In genomic region chr12:4150355-4150754, GRCh38 we compare ENCODE assay signal across 7 cellular contexts.
A peak's percentile ranks its signal among the peaks of the same experiment; 100 is the strongest.
DNase-seq lines count a peak whose midpoint lies in the region; ATAC-seq and TF ChIP-seq lines count a peak whose summit lies in the region.
"Not testable (repeated sequence)": the region's sequence is repeated elsewhere in the genome, so short reads cannot be mapped to it uniquely, and the experiment has no call there.

No MANE protein-coding gene starts in this region.

- DNase-seq in GM12865 (ENCODE audit: low read depth), result peak; percentile 47
- DNase-seq in T-helper 17 cell; activated CD4-positive, alpha-beta memory T cell treated with anti-CD3 and anti-CD28 coated beads, Interleukin-2, amount 10 ng/mL, durations not matched to agents 7 days and 5 days; activated naive CD8-positive, alpha-beta T cell treated with anti-CD3 and anti-CD28 coated beads, Interleukin-2, amount 50 U/mL, for 24 hours; natural killer cell treated with Interleukin-12 subunit alpha and Interleukin-12 subunit beta and Interleukin-15 and Interleukin-18, amount 100 ng/mL, for 72 hours (ENCODE audit: low spot score); stimulated activated naive B cell treated with anti-CD40 and anti-IgM and Interleukin-4, amounts not matched to agents 10 μg/mL and 1 μg/mL and 100 μg/mL, for 72 hours: not testable (repeated sequence)

- H3K4me1 Mint-ChIP-seq in T-helper 17 cell, result peaks cover 61% of the 10 kb centered on the region
- peaks cover 93% of the 10 kb centered on the region for H3K4me1 Mint-ChIP-seq in activated CD4-positive, alpha-beta memory T cell treated with anti-CD3 and anti-CD28 coated beads, Interleukin-2, amount 10 ng/mL, durations not matched to agents 7 days and 5 days
- peaks cover 68% of the 10 kb centered on the region for H3K4me1 Mint-ChIP-seq in activated T-helper 17 cell treated with anti-CD3 and anti-CD28 coated beads, Interleukin-2, amount 50 U/mL, for 72 hours
- H3K4me1 Mint-ChIP-seq in activated naive CD8-positive, alpha-beta T cell treated with anti-CD3 and anti-CD28 coated beads, Interleukin-2, amount 50 U/mL, for 24 hours, result peaks cover 91% of the 10 kb centered on the region
- H3K4me1 Mint-ChIP-seq in natural killer cell treated with Interleukin-12 subunit alpha and Interleukin-12 subunit beta and Interleukin-15 and Interleukin-18, amount 100 ng/mL, for 72 hours (ENCODE audit: low read depth in 2 of 2), result peaks cover 85 to 94% of the 10 kb centered on the region in 2 donors
- peaks cover 77 to 93% of the 10 kb centered on the region in 2 donors for H3K4me1 Mint-ChIP-seq in stimulated activated naive B cell treated with anti-CD40 and anti-IgM and Interleukin-4, amounts not matched to agents 10 μg/mL and 1 μg/mL and 100 μg/mL, for 72 hours

- H3K4me3 Mint-ChIP-seq in T-helper 17 cell; activated CD4-positive, alpha-beta memory T cell treated with anti-CD3 and anti-CD28 coated beads, Interleukin-2, amount 10 ng/mL, durations not matched to agents 7 days and 5 days; activated T-helper 17 cell treated with anti-CD3 and anti-CD28 coated beads, Interleukin-2, amount 50 U/mL, for 72 hours; activated naive CD8-positive, alpha-beta T cell treated with anti-CD3 and anti-CD28 coated beads, Interleukin-2, amount 50 U/mL, for 24 hours: not testable (repeated sequence)
- H3K4me3 Mint-ChIP-seq in natural killer cell treated with Interleukin-12 subunit alpha and Interleukin-12 subunit beta and Interleukin-15 and Interleukin-18, amount 100 ng/mL, for 72 hours, result peak overlapping the region; percentile 47
- peak overlapping the region in 1 of 2 donors; percentile 21 for H3K4me3 Mint-ChIP-seq in stimulated activated naive B cell treated with anti-CD40 and anti-IgM and Interleukin-4, amounts not matched to agents 10 μg/mL and 1 μg/mL and 100 μg/mL, for 72 hours

- H3K27ac Mint-ChIP-seq in T-helper 17 cell, result peak overlapping the region; percentile 53
- peak overlapping the region; percentile 11 for H3K27ac Mint-ChIP-seq in activated CD4-positive, alpha-beta memory T cell treated with anti-CD3 and anti-CD28 coated beads, Interleukin-2, amount 10 ng/mL, durations not matched to agents 7 days and 5 days
- H3K27ac Mint-ChIP-seq in activated T-helper 17 cell treated with anti-CD3 and anti-CD28 coated beads, Interleukin-2, amount 50 U/mL, for 72 hours, result peak overlapping the region; percentile 52
- H3K27ac Mint-ChIP-seq in activated naive CD8-positive, alpha-beta T cell treated with anti-CD3 and anti-CD28 coated beads, Interleukin-2, amount 50 U/mL, for 24 hours, result peak overlapping the region; percentile 66
- H3K27ac Mint-ChIP-seq in natural killer cell treated with Interleukin-12 subunit alpha and Interleukin-12 subunit beta and Interleukin-15 and Interleukin-18, amount 100 ng/mL, for 72 hours, result peak overlapping the region; percentile 99
- H3K27ac Mint-ChIP-seq in stimulated activated naive B cell treated with anti-CD40 and anti-IgM and Interleukin-4, amounts not matched to agents 10 μg/mL and 1 μg/mL and 100 μg/mL, for 72 hours, result peak overlapping the region; percentile 62

- TF ChIP-seq CTCF in GM12865 (IDR thresholded peaks at IDR 0.05; ENCODE audit: insufficient read depth, low read depth, low read length, missing control alignments), result not testable (repeated sequence)

- not testable (repeated sequence) for H3K9me3 ChIP-seq in T-helper 17 cell (ENCODE audit: control insufficient read depth, low read length, poor library complexity, severe bottlenecking)

- not testable (repeated sequence) for H3K9me3 Mint-ChIP-seq in activated CD4-positive, alpha-beta memory T cell treated with anti-CD3 and anti-CD28 coated beads, Interleukin-2, amount 10 ng/mL, durations not matched to agents 7 days and 5 days; activated T-helper 17 cell treated with anti-CD3 and anti-CD28 coated beads, Interleukin-2, amount 50 U/mL, for 72 hours; activated naive CD8-positive, alpha-beta T cell treated with anti-CD3 and anti-CD28 coated beads, Interleukin-2, amount 50 U/mL, for 24 hours; natural killer cell treated with Interleukin-12 subunit alpha and Interleukin-12 subunit beta and Interleukin-15 and Interleukin-18, amount 100 ng/mL, for 72 hours; stimulated activated naive B cell treated with anti-CD40 and anti-IgM and Interleukin-4, amounts not matched to agents 10 μg/mL and 1 μg/mL and 100 μg/mL, for 72 hours

- H3K36me3 Mint-ChIP-seq in T-helper 17 cell (ENCODE audit: low read depth); activated T-helper 17 cell treated with anti-CD3 and anti-CD28 coated beads, Interleukin-2, amount 50 U/mL, for 72 hours (ENCODE audit: low read depth); activated naive CD8-positive, alpha-beta T cell treated with anti-CD3 and anti-CD28 coated beads, Interleukin-2, amount 50 U/mL, for 24 hours (ENCODE audit: low read depth); natural killer cell treated with Interleukin-12 subunit alpha and Interleukin-12 subunit beta and Interleukin-15 and Interleukin-18, amount 100 ng/mL, for 72 hours; stimulated activated naive B cell treated with anti-CD40 and anti-IgM and Interleukin-4, amounts not matched to agents 10 μg/mL and 1 μg/mL and 100 μg/mL, for 72 hours: not testable (repeated sequence)
- H3K36me3 Mint-ChIP-seq in activated CD4-positive, alpha-beta memory T cell treated with anti-CD3 and anti-CD28 coated beads, Interleukin-2, amount 10 ng/mL, durations not matched to agents 7 days and 5 days (ENCODE audit: low read depth), result peaks cover 21% of the 10 kb centered on the region

- H3K4me3 ChIP-seq in GM12865 (ENCODE audit: low read depth, low read length), result not testable (repeated sequence)

- POLR2A ChIA-PET in activated CD4-positive, alpha-beta memory T cell treated with anti-CD3 and anti-CD28 coated beads, Interleukin-2, amount 10 ng/mL, durations not matched to agents 7 days and 5 days (lab: Charles Lee), result interaction anchor here (1.0 to 6.3 kb wide), 3 partner anchors 15 to 43 kb away, joined by 3 to 80 read pairs (median 3); no protein-coding TSS in a partner anchor

- not testable (repeated sequence) for ATAC-seq in T-helper 17 cell; activated T-helper 17 cell treated with anti-CD3 and anti-CD28 coated beads, Interleukin-2, amount 50 U/mL, for 72 hours (replicated peaks); activated naive CD8-positive, alpha-beta T cell treated with anti-CD3 and anti-CD28 coated beads, Interleukin-2, amount 50 U/mL, for 24 hours; natural killer cell treated with Interleukin-12 subunit alpha and Interleukin-12 subunit beta and Interleukin-15 and Interleukin-18, amount 100 ng/mL, for 72 hours; stimulated activated naive B cell treated with anti-CD40 and anti-IgM and Interleukin-4, amounts not matched to agents 10 μg/mL and 1 μg/mL and 100 μg/mL, for 72 hours (replicated peaks)

- H3K27me3 Mint-ChIP-seq in T-helper 17 cell; activated CD4-positive, alpha-beta memory T cell treated with anti-CD3 and anti-CD28 coated beads, Interleukin-2, amount 10 ng/mL, durations not matched to agents 7 days and 5 days; activated T-helper 17 cell treated with anti-CD3 and anti-CD28 coated beads, Interleukin-2, amount 50 U/mL, for 72 hours; activated naive CD8-positive, alpha-beta T cell treated with anti-CD3 and anti-CD28 coated beads, Interleukin-2, amount 50 U/mL, for 24 hours; natural killer cell treated with Interleukin-12 subunit alpha and Interleukin-12 subunit beta and Interleukin-15 and Interleukin-18, amount 100 ng/mL, for 72 hours; stimulated activated naive B cell treated with anti-CD40 and anti-IgM and Interleukin-4, amounts not matched to agents 10 μg/mL and 1 μg/mL and 100 μg/mL, for 72 hours: not testable (repeated sequence)

- CTCF ChIA-PET in activated CD4-positive, alpha-beta memory T cell treated with anti-CD3 and anti-CD28 coated beads, Interleukin-2, amount 10 ng/mL, durations not matched to agents 7 days and 5 days (lab: Charles Lee), result not testable (repeated sequence)

Comparison
In these comparisons a context has a peak if more than half of its experiments do, and no peak if none do; other contexts are left out.
1. H3K27ac Mint-ChIP-seq: peak in every context shown above with its lines; median percentile 99 in natural killer cell treated with Interleukin-12 subunit alpha and Interleukin-12 subunit beta and Interleukin-15 and Interleukin-18, amount 100 ng/mL, for 72 hours; 66 in activated naive CD8-positive, alpha-beta T cell treated with anti-CD3 and anti-CD28 coated beads, Interleukin-2, amount 50 U/mL, for 24 hours; 62 in stimulated activated naive B cell treated with anti-CD40 and anti-IgM and Interleukin-4, amounts not matched to agents 10 μg/mL and 1 μg/mL and 100 μg/mL, for 72 hours; 53 in T-helper 17 cell; 52 in activated T-helper 17 cell treated with anti-CD3 and anti-CD28 coated beads, Interleukin-2, amount 50 U/mL, for 72 hours; 11 in activated CD4-positive, alpha-beta memory T cell treated with anti-CD3 and anti-CD28 coated beads, Interleukin-2, amount 10 ng/mL, durations not matched to agents 7 days and 5 days.